Comparison of ENCODE assay signal across 15 cellular contexts in the genomic region with DNA sequence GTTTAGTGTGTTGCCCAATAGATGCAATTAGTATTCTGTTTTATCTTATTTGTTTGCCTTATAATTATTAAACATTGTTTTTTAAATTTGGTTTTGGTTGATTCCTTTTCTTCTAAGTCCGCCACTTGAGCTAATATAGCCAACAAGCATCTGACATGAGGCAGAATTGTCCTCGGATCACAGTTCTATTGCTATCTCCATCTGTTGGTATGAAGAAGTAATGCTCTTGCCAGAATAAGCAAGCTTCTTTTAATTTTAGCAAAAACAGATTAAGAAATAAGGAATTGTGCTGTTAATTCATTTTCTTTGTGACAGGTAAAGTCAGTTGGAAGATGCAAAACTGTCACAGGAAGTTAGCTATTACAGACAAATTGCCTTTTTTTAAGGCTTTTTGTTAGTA. TPM values are rescaled to one million over a fixed set of nuclear protein-coding genes. Genes with fewer than 3 reads are reported as not detected.
DNase-seq lines count a peak whose midpoint lies in the region; ATAC-seq, FAIRE-seq and TF ChIP-seq lines count a peak whose summit lies in the region.
"Had no signal": no experiment of that assay in that cellular context is flagged by ENCODE, and none has a peak within 500 bp of the region (broad histone marks: within the 10 kb centered on the region; RNA-seq: fewer than 3 reads in every experiment).

No MANE protein-coding gene starts in this region.

- FAIRE-seq in islet of Langerhans (lab: Jason Lieb, UNC): peak; percentile 13
- FAIRE-seq in frontal cortex (lab: Jason Lieb, UNC): no peak

- H3K36me3 ChIP-seq in HUES48 (ENCODE audit: control insufficient read depth, insufficient read depth, low read length): no peaks in the 10 kb centered on the region
- no peaks in the 10 kb centered on the region for H3K36me3 ChIP-seq in mucosa of descending colon (ENCODE audit: low read depth)
- H3K36me3 ChIP-seq: gastroesophageal sphincter, HAP-1, thoracic aorta, WERI-Rb-1 had no signal

- no peak overlapping the region for H3K9ac ChIP-seq in HUES48 (ENCODE audit: low read depth, low read length)

- H3K4me3 ChIP-seq in AG10803 (ENCODE audit: low read length): no peak overlapping the region
- H3K4me3 ChIP-seq in HUES48 (ENCODE audit: low read depth, low read length): no peak overlapping the region
- no peak overlapping the region for H3K4me3 ChIP-seq in mucosa of descending colon
- H3K4me3 ChIP-seq: gastroesophageal sphincter, HAP-1, thoracic aorta had no signal

- peaks cover 29% of the 10 kb centered on the region for H3K4me1 ChIP-seq in HUES48 (ENCODE audit: control insufficient read depth, insufficient read depth, low read length)
- peaks cover 2% of the 10 kb centered on the region for H3K4me1 ChIP-seq in mucosa of descending colon (ENCODE audit: low read depth)
- H3K4me1 ChIP-seq: gastroesophageal sphincter had no signal

- intact Hi-C loops in mucosa of descending colon (cut with DNase I, micrococcal nuclease): no loop called here

- peak; percentile 38; the same call in 1 of the 2 replicates for TF ChIP-seq CTCF in AG10803 (conservative IDR thresholded peaks at IDR 0.05; ENCODE audit: low read length)
- TF ChIP-seq CTCF in mucosa of descending colon (IDR thresholded peaks at IDR 0.05): no peak

- H3K9me3 ChIP-seq in HUES48 (ENCODE audit: control insufficient read depth, insufficient read depth, low read length) (no peaks in the 10 kb centered on the region), mucosa of descending colon (no peaks in the 10 kb centered on the region)
- H3K9me3 ChIP-seq: gastroesophageal sphincter, HAP-1, thoracic aorta had no signal

- peak overlapping the region; percentile 14 for H3K27ac ChIP-seq in HUES48 (ENCODE audit: low read depth, low read length)
- H3K27ac ChIP-seq in angular gyrus (ENCODE audit: low read depth, low read length): peak overlapping the region; percentile 9
- H3K27ac ChIP-seq: gastroesophageal sphincter, thoracic aorta, WERI-Rb-1 had no signal

- DNase-seq in AG10803 (ENCODE audit: low read depth) (peak; percentile 12), mucosa of descending colon (no peak), NK-92 (lab: John Stamatoyannopoulos, UW; ENCODE audit: unreplicated experiment) (no peak), frontal cortex (ENCODE audit: low spot score in 2 of 2) (no peak)
- no peak for DNase-seq in activated naive CD4-positive, alpha-beta T cell treated with Interleukin-2 at 50 U/mL for 16 hours
- DNase-seq: activated T-cell treated with anti-CD3 and anti-CD28 coated beads, Interleukin-2, amount 50 U/mL, for 24 hours; CD4-positive, alpha-beta memory T cell; left colon; WERI-Rb-1 had no signal

- no peak for ATAC-seq in mucosa of descending colon
- ATAC-seq: gastroesophageal sphincter, left colon had no signal

- H3K27me3 ChIP-seq in HUES48 (ENCODE audit: control insufficient read depth, insufficient read depth, low read length): no peaks in the 10 kb centered on the region
- H3K27me3 ChIP-seq: gastroesophageal sphincter had no signal

RNA-seq across cellular contexts. Expression of gene R3HDM1, which starts 54.3 kb away (rescaled TPM):
- total RNA-seq in mucosa of descending colon (10 to 100 TPM; 22.3 to 26.1 (median 25.2) TPM), frontal cortex (93.8 TPM)

RNA-seq across cellular contexts. Expression of gene ZRANB3, which starts 54.6 kb away (rescaled TPM):
- total RNA-seq in mucosa of descending colon (1 to 10 TPM; 4.9 to 7.3 (median 5.0) TPM), frontal cortex (13.5 TPM)
